In the genomic region with DNA sequence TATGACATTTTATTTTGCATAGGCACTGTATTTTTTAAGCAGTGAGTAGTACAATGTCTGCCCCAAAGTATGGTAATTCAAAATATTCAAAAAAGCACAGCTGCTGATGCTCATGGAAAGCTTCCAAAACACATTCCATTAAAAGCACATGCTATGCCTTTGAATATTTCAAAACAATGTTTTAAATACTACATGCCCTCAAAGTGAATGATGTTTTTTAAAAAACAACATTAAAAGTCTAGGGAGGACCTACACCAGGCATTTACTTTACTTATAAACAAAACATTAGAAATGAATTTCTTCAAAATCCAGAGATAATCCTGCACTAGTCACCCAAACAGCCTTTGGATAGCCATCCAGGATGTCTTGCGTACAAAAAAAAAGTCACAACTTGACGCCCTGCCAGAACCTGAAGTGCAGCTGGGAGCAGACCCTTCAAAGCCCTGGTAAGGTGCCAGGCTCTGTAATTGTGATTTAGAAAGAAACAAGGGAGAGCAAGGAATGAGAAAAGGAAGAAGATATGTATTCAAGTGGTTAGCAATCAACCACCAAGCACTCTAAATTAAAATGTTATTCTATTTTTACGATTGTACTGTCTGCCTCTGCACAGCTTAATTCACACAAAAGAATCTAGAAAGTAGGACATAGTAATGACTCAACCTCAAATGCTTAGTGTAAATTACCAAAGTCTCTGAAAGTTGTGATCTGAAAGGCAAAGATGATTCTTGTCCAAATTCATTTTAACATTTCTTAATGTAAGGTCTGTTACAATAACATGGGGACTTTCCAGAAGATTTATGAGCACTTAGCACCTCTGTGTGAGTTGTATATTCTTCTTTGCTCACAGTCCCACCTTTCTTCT, we compare ENCODE assay signal across 9 cellular contexts. TPM values are rescaled to one million over a fixed set of nuclear protein-coding genes. Genes with fewer than 3 reads are reported as not detected.
DNase-seq lines count a peak whose midpoint lies in the region; TF ChIP-seq lines count a peak whose summit lies in the region.
"Had no signal": no experiment of that assay in that cellular context is flagged by ENCODE, and none has a peak within 500 bp of the region (broad histone marks: within the 10 kb centered on the region; RNA-seq: fewer than 3 reads in every experiment).

No MANE protein-coding gene starts in this region.

- TF ChIP-seq CTCF in AG04449 (IDR thresholded peaks at IDR 0.05; ENCODE audit: insufficient read depth, low read length, missing control alignments), result no peak
- TF ChIP-seq CTCF in adrenal gland (IDR thresholded peaks at IDR 0.05), result no peak
- no peak for TF ChIP-seq CTCF in GM10248 (IDR thresholded peaks at IDR 0.05; ENCODE audit: control extremely low read depth, extremely low read depth, low read depth, missing control alignments)

- peaks cover 0 to 18% (median 7%) of the 10 kb centered on the region in 3 donors for H3K9me3 ChIP-seq in adrenal gland (replicated peaks in 1 of 3)

- TF ChIP-seq POLR2A in adrenal gland (IDR thresholded peaks at IDR 0.05) (no peak), erythroblast (IDR thresholded peaks at IDR 0.05; ENCODE audit: low read length) (no peak)

- H3K4me3 ChIP-seq in AG04449 (ENCODE audit: low read depth, low read length) (no peak overlapping the region), adrenal gland (peak overlapping the region in 1 of 4 donors; percentile 31)
- H3K4me3 ChIP-seq: K562 had no signal

- H3K27me3 ChIP-seq in adrenal gland, result no peaks in the 10 kb centered on the region

- CTCF ChIA-PET in AG04449 (lab: Yijun Ruan, JAX), result no interaction called here
- CTCF ChIA-PET in GM10248 (lab: Yijun Ruan, JAX), result no interaction called here

- POLR2A ChIA-PET in AG04449 (lab: Yijun Ruan, JAX) (no interaction called here), GM10248 (lab: Yijun Ruan, JAX) (no interaction called here)

- H3K36me3 ChIP-seq in adrenal gland (replicated peaks in 1 of 2), result no peaks in the 10 kb centered on the region

- intact Hi-C loops in adrenal gland (cut with DNase I), result no loop called here

- 12 to 18% (median 15%) methylated on average over 3 of the region's 3 CpGs for WGBS in adrenal gland, 4 donors

- DNase-seq in AG04449 (ENCODE audit: low read depth, low spot score), result peak; percentile 52
- peak; percentile 72 for DNase-seq in HCEC 1CT
- DNase-seq in adrenal gland, result peak; percentile 48 to 81 (median 73)
- DNase-seq in left kidney (ENCODE audit: low read depth, low spot score), result peak; percentile 30
- no peak for DNase-seq in GM10248 (ENCODE audit: extremely low spot score)
- DNase-seq in NCI-H774 (lab: John Stamatoyannopoulos, UW), result no peak
- no peak for DNase-seq in erythroblast (lab: John Stamatoyannopoulos, UW)
- no peak for DNase-seq in T1000 (lab: John Stamatoyannopoulos, UW)

- peak overlapping the region in 3 of 5 donors; percentile 36 to 50 (median 38) for H3K27ac ChIP-seq in adrenal gland

- H3K4me1 ChIP-seq in adrenal gland (replicated peaks in 1 of 2), result peaks cover 3 to 18% of the 10 kb centered on the region in 2 donors

RNA-seq across cellular contexts. Expression of gene CEP83, which starts 31.9 kb away (rescaled TPM):
- 10 to 100 TPM in 7 of 8 donors, 1 to 10 TPM in 1; 7.8 to 30.4 (median 14.4) TPM for total RNA-seq in adrenal gland
- polyA plus RNA-seq in adrenal gland, result 10 to 100 TPM; 19.6 to 21.1 (median 20.2) TPM

Comparison
In these comparisons a context has a peak if more than half of its experiments do, and no peak if none do; other contexts are left out.
1. DNase-seq: peak in AG04449 (single experiment), HCEC 1CT (single experiment), adrenal gland (7 of 7) and left kidney (single experiment); none in GM10248 (single experiment), NCI-H774 (single experiment), erythroblast (0 of 2) and T1000 (single experiment).